In the genomic region with DNA sequence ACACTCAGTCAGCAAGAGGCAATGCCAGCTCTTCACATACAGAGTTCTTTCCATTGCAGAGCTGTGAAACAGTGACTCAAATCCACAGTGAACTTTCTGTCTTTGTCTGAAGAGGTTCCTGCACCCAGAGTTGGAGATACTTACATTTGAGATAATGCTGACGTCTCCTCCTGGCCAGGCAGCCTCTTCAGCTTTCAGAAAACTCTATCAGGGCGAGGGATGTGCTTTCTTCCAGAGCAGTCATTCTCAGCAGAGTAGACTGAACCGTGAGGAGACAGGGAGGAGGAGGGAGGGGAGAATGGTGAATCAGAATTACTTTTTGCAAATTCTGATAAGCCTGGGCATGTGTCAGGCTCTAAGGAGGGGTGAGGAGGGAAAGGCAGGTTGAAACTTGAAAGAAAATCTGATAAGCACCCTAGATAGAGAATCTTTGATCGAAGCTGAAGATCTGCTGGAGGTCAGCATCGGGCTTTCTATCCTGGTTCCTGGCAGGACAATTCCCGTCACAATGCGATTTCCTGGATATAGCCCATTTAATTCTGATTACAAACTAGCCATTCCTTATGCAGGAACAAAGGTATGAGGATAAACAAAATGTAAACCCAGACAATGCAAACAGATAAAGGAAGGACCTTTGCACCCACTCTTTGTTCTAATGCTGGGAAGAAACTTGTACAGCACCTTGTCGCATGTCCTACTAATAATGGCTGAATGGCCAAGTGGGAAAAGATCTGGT, we compare ENCODE assay signal across 13 cellular contexts. TPM values are rescaled to one million over a fixed set of nuclear protein-coding genes. Genes with fewer than 3 reads are reported as not detected.
DNase-seq lines count a peak whose midpoint lies in the region; ATAC-seq, FAIRE-seq and TF ChIP-seq lines count a peak whose summit lies in the region.
"Had no signal": no experiment of that assay in that cellular context is flagged by ENCODE, and none has a peak within 500 bp of the region (broad histone marks: within the 10 kb centered on the region; RNA-seq: fewer than 3 reads in every experiment).

No MANE protein-coding gene starts in this region.

- DNase-seq in AG04450 (ENCODE audit: low read depth, low spot score) (no peak), astrocyte (ENCODE audit: low read depth) (peak; percentile 20), left lobe of liver (ENCODE audit: low spot score) (no peak), NCI-H1930 (lab: John Stamatoyannopoulos, UW) (no peak), NCI-H1436 treated with DMSO at 0.1 percent for 48 hours (lab: John Stamatoyannopoulos, UW) (no peak), GM13977 (ENCODE audit: low spot score) (no peak)
- DNase-seq: activated CD4-positive, alpha-beta T cell treated with anti-CD3 and anti-CD28 coated beads for 4 hours; activated naive CD4-positive, alpha-beta T cell treated with Interleukin-2 at 50 U/mL for 16 hours; stimulated activated CD4-positive, alpha-beta T cell treated with anti-CD3 and anti-CD28 coated beads, Interleukin-4, amount 100 ng/mL, for 4 hours; stomach had no signal

- H3K27ac ChIP-seq in AG04450 (ENCODE audit: low read depth, low read length) (peak overlapping the region; percentile 12), HEK293 (ENCODE audit: extremely low read depth, low read depth, low read length) (no peak overlapping the region), astrocyte (ENCODE audit: low read depth, low read length) (no peak overlapping the region)

- H3K79me2 ChIP-seq in astrocyte (ENCODE audit: insufficient read depth, low read length), result no peaks in the 10 kb centered on the region

- H3K36me3 Mint-ChIP-seq in astrocyte (ENCODE audit: low read depth, unreplicated experiment), result no peaks in the 10 kb centered on the region

- H3K4me3 ChIP-seq in AG04450 (ENCODE audit: low read depth, low read length), result no peak overlapping the region
- no peak overlapping the region for H3K4me3 ChIP-seq in HEK293 (ENCODE audit: low read depth, low read length)
- no peak overlapping the region for H3K4me3 ChIP-seq in astrocyte (ENCODE audit: insufficient read depth, low read depth, low read length)
- H3K4me3 ChIP-seq: stomach had no signal

- peaks cover 4% of the 10 kb centered on the region; the same call in 1 of the 2 replicates for H3K9me3 ChIP-seq in AG04450 (ENCODE audit: control insufficient read depth, insufficient read depth, low read length)
- no peaks in the 10 kb centered on the region for H3K9me3 ChIP-seq in HEK293 (ENCODE audit: control insufficient read depth, insufficient read depth, low read depth, low read length)
- H3K9me3 ChIP-seq in astrocyte (ENCODE audit: insufficient read depth, low read depth, low read length), result no peaks in the 10 kb centered on the region
- H3K9me3 ChIP-seq: stomach had no signal

- in situ Hi-C loops in GM13977 (cut with MboI; ENCODE audit: low pct_unique_long_range_greater_than_20kb, low sequenced_read_pairs, unreplicated experiment), result no loop called here

- H3K27me3 ChIP-seq in AG04450 (ENCODE audit: control insufficient read depth, insufficient read depth, low read length), result no peaks in the 10 kb centered on the region
- H3K27me3 ChIP-seq in astrocyte (ENCODE audit: insufficient read depth, low read length), result no peaks in the 10 kb centered on the region
- H3K27me3 ChIP-seq: stomach had no signal

- H3K4me1 Mint-ChIP-seq in astrocyte (ENCODE audit: low read depth, unreplicated experiment), result peaks cover 10% of the 10 kb centered on the region

- peak overlapping the region; percentile 3 for H2AFZ ChIP-seq in astrocyte (ENCODE audit: low read depth, low read length)

- TF ChIP-seq CTCF in AG04450 (IDR thresholded peaks at IDR 0.05; ENCODE audit: low read depth, low read length) (no peak), HEK293 (tag by site-specific recombination; IDR thresholded peaks at IDR 0.05) (no peak), astrocyte (IDR thresholded peaks at IDR 0.05; ENCODE audit: insufficient read depth, low read depth, low read length) (no peak), GM13977 (IDR thresholded peaks at IDR 0.05; ENCODE audit: extremely low read depth, insufficient read depth, missing control alignments) (no peak)

- H3K4me1 ChIP-seq in HEK293 (ENCODE audit: control insufficient read depth, insufficient read depth, low read length) (no peaks in the 10 kb centered on the region), astrocyte (ENCODE audit: insufficient read depth, low read length) (peaks cover 5% of the 10 kb centered on the region)

- H3K9ac ChIP-seq in astrocyte (ENCODE audit: low read length), result no peak overlapping the region

- no peak overlapping the region for H3K27ac Mint-ChIP-seq in astrocyte (ENCODE audit: unreplicated experiment)
- H3K27ac Mint-ChIP-seq: dendritic cell treated with granulocyte-macrophage colony-stimulating factor and Interleukin-4, amounts not matched to agents 40 ng/mL and 50 ng/mL, for 4 days had no signal

- no peaks in the 10 kb centered on the region for H4K20me1 ChIP-seq in astrocyte (ENCODE audit: insufficient read depth, low read length)

- CTCF ChIA-PET in AG04450 (lab: Charles Lee), result interaction anchor here (1.4 kb wide), 1 partner anchor 18 kb away, joined by 6 read pairs; no protein-coding TSS in a partner anchor
- CTCF ChIA-PET in HEK293 (lab: Yijun Ruan, JAX), result no interaction called here

- no peak for FAIRE-seq in astrocyte (lab: Jason Lieb, UNC)

- no peaks in the 10 kb centered on the region for H3K9me3 Mint-ChIP-seq in astrocyte (ENCODE audit: unreplicated experiment)
- H3K9me3 Mint-ChIP-seq: dendritic cell treated with granulocyte-macrophage colony-stimulating factor and Interleukin-4, amounts not matched to agents 40 ng/mL and 50 ng/mL, for 4 days had no signal

- no peaks in the 10 kb centered on the region for H3K36me3 ChIP-seq in HEK293 (ENCODE audit: control insufficient read depth in 2 of 2, insufficient read depth in 1 of 2, low read length in 2 of 2)
- H3K36me3 ChIP-seq in astrocyte (ENCODE audit: insufficient read depth, low read length), result no peaks in the 10 kb centered on the region
- H3K36me3 ChIP-seq: stomach had no signal

- ATAC-seq in left lobe of liver (peak; percentile 45), HG03039 (IDR thresholded peaks at IDR 0.05; ENCODE audit: unreplicated experiment) (no peak)

- H3K4me3 Mint-ChIP-seq in astrocyte (ENCODE audit: unreplicated experiment), result no peak overlapping the region
- H3K4me3 Mint-ChIP-seq: dendritic cell treated with granulocyte-macrophage colony-stimulating factor and Interleukin-4, amounts not matched to agents 40 ng/mL and 50 ng/mL, for 4 days had no signal

- H3K27me3 Mint-ChIP-seq in astrocyte (ENCODE audit: low read depth, unreplicated experiment), result peaks cover 2% of the 10 kb centered on the region

- POLR2A ChIA-PET in AG04450 (lab: Yijun Ruan, JAX) (no interaction called here), HEK293 (lab: Yijun Ruan, JAX) (no interaction called here)

- H3K4me2 ChIP-seq in astrocyte (ENCODE audit: low read length), result peak overlapping the region; percentile 20

TF ChIP-seq in HEK293, 187 proteins besides CTCF, POLR2A, EP300 and RAD21 (continues in another document):
- TF ChIP-seq ZNF600 (tag by site-specific recombination; IDR thresholded peaks at IDR 0.05) (0 out of 2 replicates have a peak, but pooled peaks have one; percentile 35), ZNF37A (tag by site-specific recombination; IDR thresholded peaks at IDR 0.05) (no peak), ZBTB17 (tag by site-specific recombination; IDR thresholded peaks at IDR 0.05) (peak; percentile 97), PRDM1 (tag by site-specific recombination; IDR thresholded peaks at IDR 0.05) (peak; percentile 63), ZNF19 (tag by site-specific recombination; IDR thresholded peaks at IDR 0.05; ENCODE audit: low read depth) (no peak), ZNF239 (tag by site-specific recombination; IDR thresholded peaks at IDR 0.05) (no peak), ZNF558 (tag by site-specific recombination; IDR thresholded peaks at IDR 0.05) (no peak), SP3 (tag by site-specific recombination; IDR thresholded peaks at IDR 0.05) (no peak; the same call in 1 of the 2 replicates)
- TF ChIP-seq, protein P1, sequence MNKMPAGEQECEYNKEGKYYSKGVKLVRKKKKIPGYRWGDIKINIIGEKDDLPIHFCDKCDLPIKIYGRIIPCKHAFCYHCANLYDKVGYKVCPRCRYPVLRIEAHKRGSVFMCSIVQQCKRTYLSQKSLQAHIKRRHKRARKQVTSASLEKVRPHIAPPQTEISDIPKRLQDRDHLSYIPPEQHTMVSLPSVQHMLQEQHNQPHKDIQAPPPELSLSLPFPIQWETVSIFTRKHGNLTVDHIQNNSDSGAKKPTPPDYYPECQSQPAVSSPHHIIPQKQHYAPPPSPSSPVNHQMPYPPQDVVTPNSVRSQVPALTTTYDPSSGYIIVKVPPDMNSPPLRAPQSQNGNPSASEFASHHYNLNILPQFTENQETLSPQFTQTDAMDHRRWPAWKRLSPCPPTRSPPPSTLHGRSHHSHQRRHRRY (tag by site-specific recombination; IDR thresholded peaks at IDR 0.05), result no peak
- TF ChIP-seq, protein P2, sequence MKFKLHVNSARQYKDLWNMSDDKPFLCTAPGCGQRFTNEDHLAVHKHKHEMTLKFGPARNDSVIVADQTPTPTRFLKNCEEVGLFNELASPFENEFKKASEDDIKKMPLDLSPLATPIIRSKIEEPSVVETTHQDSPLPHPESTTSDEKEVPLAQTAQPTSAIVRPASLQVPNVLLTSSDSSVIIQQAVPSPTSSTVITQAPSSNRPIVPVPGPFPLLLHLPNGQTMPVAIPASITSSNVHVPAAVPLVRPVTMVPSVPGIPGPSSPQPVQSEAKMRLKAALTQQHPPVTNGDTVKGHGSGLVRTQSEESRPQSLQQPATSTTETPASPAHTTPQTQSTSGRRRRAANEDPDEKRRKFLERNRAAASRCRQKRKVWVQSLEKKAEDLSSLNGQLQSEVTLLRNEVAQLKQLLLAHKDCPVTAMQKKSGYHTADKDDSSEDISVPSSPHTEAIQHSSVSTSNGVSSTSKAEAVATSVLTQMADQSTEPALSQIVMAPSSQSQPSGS (tag by site-specific recombination; IDR thresholded peaks at IDR 0.05; ENCODE audit: low read depth), result no peak

RNA-seq across cellular contexts. Expression of a gene that starts 18.9 kb away (rescaled TPM):
- polyA plus RNA-seq in AG04450 (2011; rRNA removed), result 129 and 137 TPM in 2 replicates
- polyA minus RNA-seq in AG04450 (2011; rRNA and poly(A)+ RNA removed), result 85.9 and 99.1 TPM in 2 replicates
- total RNA-seq in astrocyte (73.0 and 76.8 TPM in 2 replicates), left lobe of liver (49.7 TPM)

RNA-seq across cellular contexts. Expression of a gene that starts 58.5 kb away (rescaled TPM):
- polyA plus RNA-seq in AG04450 (2011; rRNA removed), result 14.3 and 15.7 TPM in 2 replicates
- 5.8 and 6.1 TPM in 2 replicates for polyA minus RNA-seq in AG04450 (2011; rRNA and poly(A)+ RNA removed)
- total RNA-seq in astrocyte (12.9 and 13.1 TPM in 2 replicates), left lobe of liver (4.5 TPM)
